Comparison of ENCODE assay signal across 8 cellular contexts in genomic region chr16:65790768-65791167, GRCh38.
"Had no signal": no experiment of that assay in that cellular context is flagged by ENCODE, and none has a peak within 500 bp of the region (broad histone marks: within the 10 kb centered on the region; RNA-seq: fewer than 3 reads in every experiment).

No MANE protein-coding gene starts in this region.

- DNase-seq: GDM1, GF-D8 had no signal

- H3K4me3 ChIP-seq: GM12878 had no signal

- ATAC-seq: GM12878 had no signal

- FAIRE-seq: G401.6, GM12878, GM12891, GM12892, GM18507, GM19239 had no signal
